Comparison of ENCODE assay signal across 24 cellular contexts in genomic region chr1:204334455-204334854, GRCh38.
"Had no signal": no experiment of that assay in that cellular context is flagged by ENCODE, and none has a peak within 500 bp of the region (broad histone marks: within the 10 kb centered on the region; RNA-seq: fewer than 3 reads in every experiment).

No MANE protein-coding gene starts in this region.

- H3K36me3 ChIP-seq: stomach, suprapubic skin, thoracic aorta, thyroid gland, tibial artery, tibial nerve, transverse colon, upper lobe of left lung, upper lobe of right lung, uterus, vagina had no signal

- H3K4me3 ChIP-seq: stomach, suprapubic skin, testis, thoracic aorta, thyroid gland, tibial artery, tibial nerve, transverse colon, upper lobe of left lung, upper lobe of right lung, uterus, vagina had no signal

- H3K27me3 ChIP-seq: stomach, suprapubic skin, testis, thyroid gland, tibial nerve, transverse colon, upper lobe of left lung, upper lobe of right lung, uterus, vagina had no signal

- DNase-seq: stimulated activated CD4-positive, alpha-beta T cell treated with anti-CD3 and anti-CD28 coated beads, Interleukin-2, amount 100 ng/mL, for 48 hours; stimulated activated CD4-positive, alpha-beta T cell treated with anti-CD3 and anti-CD28 coated beads, Interleukin-4, amount 100 ng/mL, for 1 hour; stimulated activated CD4-positive, alpha-beta T cell treated with anti-CD3 and anti-CD28 coated beads, Interleukin-4, amount 100 ng/mL, for 24 hours; stimulated activated CD4-positive, alpha-beta T cell treated with anti-CD3 and anti-CD28 coated beads, Interleukin-4, amount 100 ng/mL, for 4 hours; stimulated activated CD8-positive, alpha-beta memory T cell treated with anti-CD3 and anti-CD28 coated beads, Interleukin-4, amount 100 ng/mL, for 48 hours; stimulated activated naive B cell treated with anti-CD40 and anti-IgM and Interleukin-4, amounts not matched to agents 10 μg/mL and 1 μg/mL and 100 μg/mL, for 72 hours; stimulated activated naive CD4-positive, alpha-beta T cell; stimulated activated naive CD4-positive, alpha-beta T cell treated with Interleukin-2 at 50 U/mL for 16 hours; stimulated activated naive CD8-positive, alpha-beta T cell treated with anti-CD3 and anti-CD28 coated beads, Interleukin-15, amount 100 ng/mL, for 72 hours; stimulated activated naive CD8-positive, alpha-beta T cell treated with anti-CD3 and anti-CD28 coated beads, Interleukin-15, Interleukin-2, amounts not matched to agents 100 U/mL and 50 U/mL, for 24 hours; stomach; substantia nigra; testis; thyroid gland; tibial artery; transverse colon; trophoblast cell; upper lobe of left lung; upper lobe of right lung; uterus had no signal

- H3K9me3 ChIP-seq: stomach, suprapubic skin, testis, thoracic aorta, thyroid gland, tibial artery, tibial nerve, transverse colon, upper lobe of left lung, upper lobe of right lung, uterus, vagina had no signal

- H3K4me1 ChIP-seq: thyroid gland, tibial artery, upper lobe of left lung, upper lobe of right lung had no signal

- H3K27ac ChIP-seq: suprapubic skin, testis, thoracic aorta, thyroid gland, tibial artery, tibial nerve, upper lobe of left lung, upper lobe of right lung, uterus, vagina had no signal
